ENCODE assay signal across 1 cellular context in genomic region chr11:62786318-62787004, GRCh38.
TF ChIP-seq lines count a peak whose summit lies in the region.

No MANE protein-coding gene starts in this region.

TF ChIP-seq in WTC11, 78 proteins besides CTCF, POLR2A, EP300 and RAD21 (continued from another document):
- TF ChIP-seq ARID4B (CRISPR knock-in tag; IDR thresholded peaks at IDR 0.05; ENCODE audit: borderline replicate concordance) (0 out of 2 replicates have a peak, but pooled peaks have one; percentile 47), AFF4 (CRISPR knock-in tag; IDR thresholded peaks at IDR 0.05; ENCODE audit: borderline replicate concordance) (no peak), NFATC4 (CRISPR knock-in tag; IDR thresholded peaks at IDR 0.05) (no peak), MYBL2 (CRISPR knock-in tag; IDR thresholded peaks at IDR 0.05) (no peak), TEAD4 (CRISPR knock-in tag; IDR thresholded peaks at IDR 0.05) (peak; percentile 55; the same call in 1 of the 2 replicates)
